In genomic region chr3:119559441-119559963, GRCh38 we compare ENCODE assay signal across 8 cellular contexts. TPM values are rescaled to one million over a fixed set of nuclear protein-coding genes. Genes with fewer than 3 reads are reported as not detected.
DNase-seq lines count a peak whose midpoint lies in the region; ATAC-seq and TF ChIP-seq lines count a peak whose summit lies in the region.

A gene with protein sequence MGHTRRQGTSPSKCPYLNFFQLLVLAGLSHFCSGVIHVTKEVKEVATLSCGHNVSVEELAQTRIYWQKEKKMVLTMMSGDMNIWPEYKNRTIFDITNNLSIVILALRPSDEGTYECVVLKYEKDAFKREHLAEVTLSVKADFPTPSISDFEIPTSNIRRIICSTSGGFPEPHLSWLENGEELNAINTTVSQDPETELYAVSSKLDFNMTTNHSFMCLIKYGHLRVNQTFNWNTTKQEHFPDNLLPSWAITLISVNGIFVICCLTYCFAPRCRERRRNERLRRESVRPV (minus strand): TSS chr3:119559614. CDS start chr3:119557728, 1,886 bp downstream.

- CTCF ChIA-PET in activated CD8-positive, alpha-beta T cell treated with anti-CD3 and anti-CD28 coated beads, Interleukin-2, amount 10 ng/mL, durations not matched to agents 7 days and 5 days (lab: Charles Lee), result interaction anchor here (0.7 to 2.0 kb wide), 27 partner anchors 9 to 323 kb away, joined by 3 to 10 read pairs (median 3); partner anchors contain the start of gene ADPRH

- H3K4me1 ChIP-seq in psoas muscle, result no peaks in the 10 kb centered on the region

- TF ChIP-seq CTCF in C4-2B (conservative IDR thresholded peaks at IDR 0.05) (peak; percentile 84), psoas muscle (IDR thresholded peaks at IDR 0.05) (no peak)

- H3K9me3 ChIP-seq in psoas muscle, result no peaks in the 10 kb centered on the region

- H3K27me3 ChIP-seq in psoas muscle (ENCODE audit: insufficient read depth in 3 of 3, low read length in 2 of 3), result no peaks in the 10 kb centered on the region

- POLR2A ChIA-PET in activated CD8-positive, alpha-beta T cell treated with anti-CD3 and anti-CD28 coated beads, Interleukin-2, amount 10 ng/mL, durations not matched to agents 7 days and 5 days (lab: Charles Lee), result interaction anchor here (1.2 to 4.3 kb wide), 4 partner anchors 61 to 122 kb away, joined by 3 to 30 read pairs (median 8); partner anchors contain the start of genes COX17, TIMMDC1 and TMEM39A

- H3K27ac ChIP-seq in C4-2B, result no peak within 1 kb of the TSS
- H3K27ac ChIP-seq in psoas muscle, result no peak within 1 kb of the TSS

- H3K9me3 Mint-ChIP-seq in activated CD8-positive, alpha-beta T cell treated with anti-CD3 and anti-CD28 coated beads, Interleukin-2, amount 10 ng/mL, durations not matched to agents 7 days and 5 days (ENCODE audit: insufficient read depth), result no peaks in the 10 kb centered on the region

- peak within 1 kb of the TSS; percentile 78 for H3K27ac Mint-ChIP-seq in activated CD8-positive, alpha-beta T cell treated with anti-CD3 and anti-CD28 coated beads, Interleukin-2, amount 10 ng/mL, durations not matched to agents 7 days and 5 days

- WGBS in psoas muscle, 3 donors, result 38 to 42% (median 42%) methylated on average over 7 of the region's 7 CpGs

- H3K4me1 Mint-ChIP-seq in activated CD8-positive, alpha-beta T cell treated with anti-CD3 and anti-CD28 coated beads, Interleukin-2, amount 10 ng/mL, durations not matched to agents 7 days and 5 days (ENCODE audit: low read depth), result peaks cover 66% of the 10 kb centered on the region

- no peaks in the 10 kb centered on the region for H3K36me3 ChIP-seq in psoas muscle (ENCODE audit: insufficient read depth in 1 of 2, low read depth in 1 of 2)

- intact Hi-C loops in psoas muscle (cut with DNase I), result no loop called here

- ATAC-seq in GM18868 (IDR thresholded peaks at IDR 0.05; ENCODE audit: unreplicated experiment), result peak; percentile 54
- ATAC-seq in HG02981 (IDR thresholded peaks at IDR 0.05; ENCODE audit: unreplicated experiment), result peak; percentile 62
- ATAC-seq in activated CD8-positive, alpha-beta T cell treated with anti-CD3 and anti-CD28 coated beads, Interleukin-2, amount 10 ng/mL, durations not matched to agents 7 days and 5 days, result peak; percentile 88
- ATAC-seq in psoas muscle, result peak in 3 of 4 donors; percentile 33 to 67 (median 57)

- DNase-seq in NCI-H82 (lab: John Stamatoyannopoulos, UW) (peak; percentile 69), fibroblast of peridontal ligament (ENCODE audit: extremely low read depth) (peak; percentile 29), psoas muscle (peak; percentile 28 to 54), DMS114 treated with DMSO at 0.1 percent for 48 hours (lab: John Stamatoyannopoulos, UW; ENCODE audit: unreplicated experiment) (no peak)
- DNase-seq in activated CD8-positive, alpha-beta T cell treated with anti-CD3 and anti-CD28 coated beads, Interleukin-2, amount 10 ng/mL, durations not matched to agents 7 days and 5 days, result peak; percentile 90

- peaks cover 39% of the 10 kb centered on the region for H3K36me3 Mint-ChIP-seq in activated CD8-positive, alpha-beta T cell treated with anti-CD3 and anti-CD28 coated beads, Interleukin-2, amount 10 ng/mL, durations not matched to agents 7 days and 5 days (ENCODE audit: low read depth)

- peak within 1 kb of the TSS; percentile 78 for H3K4me3 Mint-ChIP-seq in activated CD8-positive, alpha-beta T cell treated with anti-CD3 and anti-CD28 coated beads, Interleukin-2, amount 10 ng/mL, durations not matched to agents 7 days and 5 days

- H3K27me3 Mint-ChIP-seq in activated CD8-positive, alpha-beta T cell treated with anti-CD3 and anti-CD28 coated beads, Interleukin-2, amount 10 ng/mL, durations not matched to agents 7 days and 5 days (ENCODE audit: low read depth), result no peaks in the 10 kb centered on the region

- H3K4me3 ChIP-seq in psoas muscle, result no peak within 1 kb of the TSS

RNA-seq across cellular contexts. Expression of the gene that starts here (rescaled TPM):
- total RNA-seq in activated CD8-positive, alpha-beta T cell treated with anti-CD3 and anti-CD28 coated beads, Interleukin-2, amount 10 ng/mL, durations not matched to agents 7 days and 5 days, result 10 to 100 TPM; 19.1 to 20.2 TPM
- total RNA-seq in psoas muscle, result under 1 TPM in 1 of 4 donors, not detected in 3; 0.22 TPM
- polyA plus RNA-seq in psoas muscle, result under 1 TPM in 2 of 3 donors, not detected in 1; 0.06 to 0.07 TPM

Comparison
In these comparisons a context has a peak if more than half of its experiments do, and no peak if none do; other contexts are left out.
1. RNA of the gene that starts here (total RNA-seq): 19.1 to 20.2 TPM in activated CD8-positive, alpha-beta T cell treated with anti-CD3 and anti-CD28 coated beads, Interleukin-2, amount 10 ng/mL, durations not matched to agents 7 days and 5 days; 0.22 TPM in psoas muscle; every median in the first group is over 10 times any median in the second.
2. Peak in DNase-seq and ATAC-seq in psoas muscle; RNA of the gene not detected or under 1 TPM.
3. Peak in every context shown above with its lines, with median percentiles within 50 percentile points of each other: ATAC-seq.